In genomic region chr15:77015651-77016320, GRCh38 we compare ENCODE assay signal across 21 cellular contexts. TPM values are rescaled to one million over a fixed set of nuclear protein-coding genes. Genes with fewer than 3 reads are reported as not detected.
A peak's percentile ranks its signal among the peaks of the same experiment; 100 is the strongest.
DNase-seq lines count a peak whose midpoint lies in the region; ATAC-seq and TF ChIP-seq lines count a peak whose summit lies in the region.
"Had no signal": no experiment of that assay in that cellular context is flagged by ENCODE, and none has a peak within 500 bp of the region (broad histone marks: within the 10 kb centered on the region; RNA-seq: fewer than 3 reads in every experiment).

No MANE protein-coding gene starts in this region.

- POLR2A ChIA-PET in activated naive CD8-positive, alpha-beta T cell treated with anti-CD3 and anti-CD28 coated beads, Interleukin-2, amount 10 ng/mL, durations not matched to agents 7 days and 5 days (lab: Charles Lee), result interaction anchor here (1.0 to 5.6 kb wide), 3 partner anchors 10 to 18 kb away, joined by 4 to 137 read pairs (median 5); partner anchors contain the start of gene PSTPIP1

- no peak overlapping the region for H3K4me3 ChIP-seq in HL-60 (replicated peaks; ENCODE audit: insufficient read depth, low read length)
- H3K4me3 ChIP-seq: breast epithelium, sigmoid colon, upper lobe of left lung had no signal

- no peaks in the 10 kb centered on the region for H3K27me3 ChIP-seq in HL-60 (ENCODE audit: insufficient read depth, poor library complexity, severe bottlenecking)
- H3K27me3 ChIP-seq: breast epithelium, sigmoid colon, upper lobe of left lung had no signal

- no peak for DNase-seq in activated T-cell treated with anti-CD3 and anti-CD28 coated beads, Interleukin-2, amount 50 U/mL, for 24 hours
- no peak for DNase-seq in activated T-cell treated with anti-CD3 and anti-CD28 coated beads, Interleukin-2, amount 50 U/mL, for 48 hours
- DNase-seq in HL-60 (ENCODE audit: low read depth in 1 of 2, low spot score in 1 of 2), result no peak
- DNase-seq in activated naive CD8-positive, alpha-beta T cell treated with anti-CD3 and anti-CD28 coated beads, Interleukin-2, amount 10 ng/mL, durations not matched to agents 7 days and 5 days, result no peak
- no peak for DNase-seq in natural killer cell treated with Interleukin-12 subunit alpha and Interleukin-12 subunit beta and Interleukin-15 and Interleukin-18, amount 100 ng/mL, for 72 hours (ENCODE audit: low spot score)
- DNase-seq in NCI-H69 (lab: John Stamatoyannopoulos, UW), result no peak
- DNase-seq in NCI-H187 (lab: John Stamatoyannopoulos, UW), result no peak
- DNase-seq: activated CD4-positive, CD25-positive, alpha-beta regulatory T cell treated with anti-CD3 and anti-CD28 coated beads, Interleukin-2, amount 50 U/mL, for 72 hours; activated gamma-delta T cell; DMS153; mammary epithelial cell; NCI-H1930; NCI-H524 treated with DMSO at 0.1 percent for 48 hours; sigmoid colon; stimulated activated CD4-positive, alpha-beta T cell treated with anti-CD3 and anti-CD28 coated beads, Interleukin-4, amount 100 ng/mL, for 24 hours; upper lobe of left lung had no signal

- peaks cover 61% of the 10 kb centered on the region for H3K36me3 Mint-ChIP-seq in activated T-cell treated with anti-CD3 and anti-CD28 coated beads, Interleukin-2, amount 50 U/mL, for 24 hours (ENCODE audit: low read depth)
- H3K36me3 Mint-ChIP-seq in activated naive CD8-positive, alpha-beta T cell treated with anti-CD3 and anti-CD28 coated beads, Interleukin-2, amount 10 ng/mL, durations not matched to agents 7 days and 5 days, result peaks cover 38% of the 10 kb centered on the region
- H3K36me3 Mint-ChIP-seq in natural killer cell treated with Interleukin-12 subunit alpha and Interleukin-12 subunit beta and Interleukin-15 and Interleukin-18, amount 100 ng/mL, for 72 hours, result no peaks in the 10 kb centered on the region

- no peaks in the 10 kb centered on the region for H3K9me3 Mint-ChIP-seq in activated T-cell treated with anti-CD3 and anti-CD28 coated beads, Interleukin-2, amount 50 U/mL, for 24 hours
- H3K9me3 Mint-ChIP-seq in activated naive CD8-positive, alpha-beta T cell treated with anti-CD3 and anti-CD28 coated beads, Interleukin-2, amount 10 ng/mL, durations not matched to agents 7 days and 5 days, result no peaks in the 10 kb centered on the region
- H3K9me3 Mint-ChIP-seq in natural killer cell treated with Interleukin-12 subunit alpha and Interleukin-12 subunit beta and Interleukin-15 and Interleukin-18, amount 100 ng/mL, for 72 hours, result no peaks in the 10 kb centered on the region
- H3K9me3 Mint-ChIP-seq: neural crest cell had no signal

- ATAC-seq in activated naive CD8-positive, alpha-beta T cell treated with anti-CD3 and anti-CD28 coated beads, Interleukin-2, amount 10 ng/mL, durations not matched to agents 7 days and 5 days (ENCODE audit: low read depth), result no peak
- ATAC-seq in natural killer cell treated with Interleukin-12 subunit alpha and Interleukin-12 subunit beta and Interleukin-15 and Interleukin-18, amount 100 ng/mL, for 72 hours, result no peak
- no peak for ATAC-seq in HG02981 (IDR thresholded peaks at IDR 0.05; ENCODE audit: unreplicated experiment)
- ATAC-seq: Panc1 had no signal

- no peak for TF ChIP-seq CTCF in HL-60 (IDR thresholded peaks at IDR 0.05; ENCODE audit: insufficient read depth, low read length)

- H3K27ac Mint-ChIP-seq in activated T-cell treated with anti-CD3 and anti-CD28 coated beads, Interleukin-2, amount 50 U/mL, for 24 hours, result peak overlapping the region; percentile 95
- H3K27ac Mint-ChIP-seq in activated naive CD8-positive, alpha-beta T cell treated with anti-CD3 and anti-CD28 coated beads, Interleukin-2, amount 10 ng/mL, durations not matched to agents 7 days and 5 days, result peak overlapping the region; percentile 96
- peak overlapping the region; percentile 82 to 99 for H3K27ac Mint-ChIP-seq in natural killer cell treated with Interleukin-12 subunit alpha and Interleukin-12 subunit beta and Interleukin-15 and Interleukin-18, amount 100 ng/mL, for 72 hours

- peaks cover 96% of the 10 kb centered on the region for H3K4me1 Mint-ChIP-seq in activated T-cell treated with anti-CD3 and anti-CD28 coated beads, Interleukin-2, amount 50 U/mL, for 24 hours (ENCODE audit: low read depth)
- H3K4me1 Mint-ChIP-seq in activated naive CD8-positive, alpha-beta T cell treated with anti-CD3 and anti-CD28 coated beads, Interleukin-2, amount 10 ng/mL, durations not matched to agents 7 days and 5 days, result peaks cover 79% of the 10 kb centered on the region
- peaks cover 82 to 91% of the 10 kb centered on the region in 2 donors for H3K4me1 Mint-ChIP-seq in natural killer cell treated with Interleukin-12 subunit alpha and Interleukin-12 subunit beta and Interleukin-15 and Interleukin-18, amount 100 ng/mL, for 72 hours (ENCODE audit: low read depth in 2 of 2)
- H3K4me1 Mint-ChIP-seq: neural crest cell had no signal

- peak overlapping the region; percentile 27 for H3K4me3 Mint-ChIP-seq in activated T-cell treated with anti-CD3 and anti-CD28 coated beads, Interleukin-2, amount 50 U/mL, for 24 hours
- peak overlapping the region; percentile 88 for H3K4me3 Mint-ChIP-seq in activated naive CD8-positive, alpha-beta T cell treated with anti-CD3 and anti-CD28 coated beads, Interleukin-2, amount 10 ng/mL, durations not matched to agents 7 days and 5 days
- peak overlapping the region; percentile 82 for H3K4me3 Mint-ChIP-seq in natural killer cell treated with Interleukin-12 subunit alpha and Interleukin-12 subunit beta and Interleukin-15 and Interleukin-18, amount 100 ng/mL, for 72 hours
- H3K4me3 Mint-ChIP-seq: neural crest cell had no signal

- peak overlapping the region; percentile 21 for H3K27ac ChIP-seq in HL-60 (replicated peaks)
- H3K27ac ChIP-seq: breast epithelium, sigmoid colon had no signal

- H3K27me3 Mint-ChIP-seq in activated T-cell treated with anti-CD3 and anti-CD28 coated beads, Interleukin-2, amount 50 U/mL, for 24 hours, result no peaks in the 10 kb centered on the region
- no peaks in the 10 kb centered on the region for H3K27me3 Mint-ChIP-seq in activated naive CD8-positive, alpha-beta T cell treated with anti-CD3 and anti-CD28 coated beads, Interleukin-2, amount 10 ng/mL, durations not matched to agents 7 days and 5 days
- H3K27me3 Mint-ChIP-seq in natural killer cell treated with Interleukin-12 subunit alpha and Interleukin-12 subunit beta and Interleukin-15 and Interleukin-18, amount 100 ng/mL, for 72 hours, result no peaks in the 10 kb centered on the region

RNA-seq across cellular contexts. Expression of gene PSTPIP1, which starts 20.9 kb away (rescaled TPM):
- 100 to 1,000 TPM; 238 to 241 TPM for total RNA-seq in activated naive CD8-positive, alpha-beta T cell treated with anti-CD3 and anti-CD28 coated beads, Interleukin-2, amount 10 ng/mL, durations not matched to agents 7 days and 5 days
- total RNA-seq in natural killer cell treated with Interleukin-12 subunit alpha and Interleukin-12 subunit beta and Interleukin-15 and Interleukin-18, amount 100 ng/mL, for 72 hours, result 100 to 1,000 TPM; 161 to 167 TPM
- total RNA-seq: fibroblast of villous mesenchyme had no signal

RNA-seq across cellular contexts. Expression of gene TSPAN3, which starts 55.1 kb away (rescaled TPM):
- total RNA-seq in activated naive CD8-positive, alpha-beta T cell treated with anti-CD3 and anti-CD28 coated beads, Interleukin-2, amount 10 ng/mL, durations not matched to agents 7 days and 5 days, result 10 to 100 TPM; 18.0 to 23.4 TPM
- total RNA-seq in natural killer cell treated with Interleukin-12 subunit alpha and Interleukin-12 subunit beta and Interleukin-15 and Interleukin-18, amount 100 ng/mL, for 72 hours, result 10 to 100 TPM; 49.3 to 54.9 TPM

Comparison
In these comparisons a context has a peak if more than half of its experiments do, and no peak if none do; other contexts are left out.
1. H3K4me3 Mint-ChIP-seq: peak in every context shown above with its lines; median percentile 88 in activated naive CD8-positive, alpha-beta T cell treated with anti-CD3 and anti-CD28 coated beads, Interleukin-2, amount 10 ng/mL, durations not matched to agents 7 days and 5 days; 82 in natural killer cell treated with Interleukin-12 subunit alpha and Interleukin-12 subunit beta and Interleukin-15 and Interleukin-18, amount 100 ng/mL, for 72 hours; 27 in activated T-cell treated with anti-CD3 and anti-CD28 coated beads, Interleukin-2, amount 50 U/mL, for 24 hours.